Comparison of ENCODE assay signal across 16 cellular contexts in the genomic region with DNA sequence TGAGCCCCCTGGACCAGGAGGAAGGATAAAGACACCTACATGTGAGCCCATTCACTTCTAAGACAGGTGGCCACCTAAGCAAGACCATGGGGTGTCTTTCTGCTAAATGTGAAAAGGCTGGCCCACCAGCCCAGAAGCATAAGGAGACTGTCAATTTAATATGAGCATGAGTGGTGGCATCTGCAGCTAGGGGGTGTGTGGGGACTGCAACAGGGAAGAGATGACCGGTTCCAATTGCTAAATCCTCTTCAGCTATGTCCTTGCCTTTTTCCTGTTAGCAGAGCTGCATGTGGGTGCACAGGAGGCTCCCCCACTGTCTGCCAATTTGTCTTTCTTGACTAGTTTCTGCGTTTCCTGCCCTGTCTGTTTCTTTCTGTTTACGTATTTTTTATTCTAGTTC. TPM values are rescaled to one million over a fixed set of nuclear protein-coding genes. Genes with fewer than 3 reads are reported as not detected.
"Had no signal": no experiment of that assay in that cellular context is flagged by ENCODE, and none has a peak within 500 bp of the region (broad histone marks: within the 10 kb centered on the region; RNA-seq: fewer than 3 reads in every experiment).

No MANE protein-coding gene starts in this region.

- H2AFZ ChIP-seq: hepatocyte had no signal

- DNase-seq: activated CD4-positive, alpha-beta T cell treated with anti-CD3 and anti-CD28 coated beads, Interleukin-2, amount 10 ng/mL, durations not matched to agents 7 days and 5 days; activated CD4-positive, CD25-positive, alpha-beta regulatory T cell; activated naive CD4-positive, alpha-beta T cell treated with anti-CD3 and anti-CD28 coated beads for 36 hours; esophagus squamous epithelium; islet precursor cell; mucosa of descending colon; psoas muscle; right lobe of liver; stimulated activated CD4-positive, alpha-beta T cell treated with anti-CD3 and anti-CD28 coated beads, Interleukin-4, amount 100 ng/mL, for 4 hours; stimulated activated CD8-positive, alpha-beta memory T cell treated with anti-CD3 and anti-CD28 coated beads, Interleukin-4, amount 100 ng/mL, for 48 hours had no signal

- H3K4me1 ChIP-seq: psoas muscle, right lobe of liver had no signal

- H3K9me3 Mint-ChIP-seq: activated CD4-positive, alpha-beta T cell treated with anti-CD3 and anti-CD28 coated beads, Interleukin-2, amount 10 ng/mL, durations not matched to agents 7 days and 5 days; activated naive CD4-positive, alpha-beta T cell treated with anti-CD3 and anti-CD28 coated beads for 36 hours; activated T-helper 2 cell treated with anti-CD3 and anti-CD28 coated beads, Interferon-gamma antibody, Interleukin-2, Interleukin-4, amounts not matched to agents 10 μg/mL and 5 μg/mL and 100 μg/mL, durations not matched to agents 14 hours and 24 hours and 36 hours; nephron; T-helper 2 cell treated with Interferon-gamma antibody and Interleukin-4, amounts not matched to agents 5 μg/mL and 100 μg/mL, for 36 hours had no signal

- ATAC-seq: mucosa of descending colon, psoas muscle had no signal

- H3K4me2 ChIP-seq: hepatocyte, smooth muscle cell had no signal

- H3K4me3 ChIP-seq: esophagus squamous epithelium, hepatocyte, mucosa of descending colon, psoas muscle, right lobe of liver, smooth muscle cell, thoracic aorta had no signal

- H3K79me2 ChIP-seq: hepatocyte had no signal

- H3K27ac Mint-ChIP-seq: activated CD4-positive, alpha-beta T cell treated with anti-CD3 and anti-CD28 coated beads, Interleukin-2, amount 10 ng/mL, durations not matched to agents 7 days and 5 days; activated naive CD4-positive, alpha-beta T cell treated with anti-CD3 and anti-CD28 coated beads for 36 hours; activated T-helper 2 cell treated with anti-CD3 and anti-CD28 coated beads, Interferon-gamma antibody, Interleukin-2, Interleukin-4, amounts not matched to agents 10 μg/mL and 5 μg/mL and 100 μg/mL, durations not matched to agents 14 hours and 24 hours and 36 hours; nephron; T-helper 2 cell treated with Interferon-gamma antibody and Interleukin-4, amounts not matched to agents 5 μg/mL and 100 μg/mL, for 36 hours had no signal

- H3K4me3 Mint-ChIP-seq: activated CD4-positive, alpha-beta T cell treated with anti-CD3 and anti-CD28 coated beads, Interleukin-2, amount 10 ng/mL, durations not matched to agents 7 days and 5 days; activated naive CD4-positive, alpha-beta T cell treated with anti-CD3 and anti-CD28 coated beads for 36 hours; nephron; T-helper 2 cell treated with Interferon-gamma antibody and Interleukin-4, amounts not matched to agents 5 μg/mL and 100 μg/mL, for 36 hours had no signal

- H3K27ac ChIP-seq: esophagus squamous epithelium, hepatocyte, psoas muscle, right lobe of liver, thoracic aorta had no signal

- H3K4me1 Mint-ChIP-seq: activated CD4-positive, alpha-beta T cell treated with anti-CD3 and anti-CD28 coated beads, Interleukin-2, amount 10 ng/mL, durations not matched to agents 7 days and 5 days had no signal

- H3K9me3 ChIP-seq: esophagus squamous epithelium, mucosa of descending colon, psoas muscle, right lobe of liver, thoracic aorta had no signal

- H3K27me3 ChIP-seq: esophagus squamous epithelium, hepatocyte, right lobe of liver had no signal

- H3K27me3 Mint-ChIP-seq: activated CD4-positive, alpha-beta T cell treated with anti-CD3 and anti-CD28 coated beads, Interleukin-2, amount 10 ng/mL, durations not matched to agents 7 days and 5 days had no signal

RNA-seq across cellular contexts. Expression of a gene that starts 22.3 kb away (rescaled TPM):
- total RNA-seq: activated CD4-positive, alpha-beta T cell treated with anti-CD3 and anti-CD28 coated beads, Interleukin-2, amount 10 ng/mL, durations not matched to agents 7 days and 5 days; activated naive CD4-positive, alpha-beta T cell treated with anti-CD3 and anti-CD28 coated beads for 36 hours; psoas muscle; thoracic aorta had no signal
